17 cellular contexts compared by ENCODE assay signal in the genomic region with DNA sequence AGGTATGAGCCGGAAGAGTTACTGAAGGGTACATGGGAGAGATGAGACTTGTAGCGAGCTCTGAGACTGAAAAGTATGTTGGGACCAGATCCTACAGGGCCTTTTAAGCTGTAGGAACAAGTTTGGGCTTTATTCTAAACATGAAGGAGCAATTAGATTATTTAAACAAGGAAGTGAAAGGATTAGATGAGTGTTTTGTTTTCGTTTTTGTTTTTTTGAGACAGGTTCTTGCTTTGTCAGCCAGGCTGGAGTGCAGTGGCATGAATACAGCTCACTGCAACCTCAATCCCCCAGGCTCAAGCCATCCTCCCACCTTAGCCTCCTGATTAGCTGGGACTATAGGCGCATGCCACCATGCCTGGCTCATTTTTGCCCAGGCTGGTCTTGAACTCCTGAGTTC.
DNase-seq lines count a peak whose midpoint lies in the region; ATAC-seq and TF ChIP-seq lines count a peak whose summit lies in the region.
"Had no signal": no experiment of that assay in that cellular context is flagged by ENCODE, and none has a peak within 500 bp of the region (broad histone marks: within the 10 kb centered on the region; RNA-seq: fewer than 3 reads in every experiment).

No MANE protein-coding gene starts in this region.

- TF ChIP-seq POLR2A in esophagus muscularis mucosa (IDR thresholded peaks at IDR 0.05; ENCODE audit: low read depth) = no peak

- intact Hi-C loops in esophagus muscularis mucosa (cut with DNase I) = no loop called here

- no peak for TF ChIP-seq CTCF in esophagus muscularis mucosa (IDR thresholded peaks at IDR 0.05)

- no peaks in the 10 kb centered on the region for H3K9me3 ChIP-seq in esophagus muscularis mucosa
- H3K9me3 ChIP-seq: thyroid gland had no signal

- DNase-seq in esophagus muscularis mucosa (ENCODE audit: extremely low spot score) (peak; percentile 29), mucosa of gallbladder (ENCODE audit: low spot score) (no peak), kidney glomerular epithelial cell (lab: John Stamatoyannopoulos, UW) (no peak)
- no peak for DNase-seq in stimulated activated CD4-positive, alpha-beta T cell treated with anti-CD3 and anti-CD28 coated beads, Interleukin-12 subunit alpha, Interleukin-12 subunit beta, amount 100 ng/mL, for 4 hours
- DNase-seq: activated CD4-positive, alpha-beta memory T cell treated with anti-CD3 and anti-CD28 coated beads, Interleukin-2, amount 10 ng/mL, durations not matched to agents 7 days and 5 days; caudate nucleus; DMS 273 treated with DMSO at 0.1 percent for 48 hours; effector CD4-positive, alpha-beta T cell; NCI-H1694 treated with DMSO at 0.1 percent for 48 hours; NCI-H69; stimulated activated CD4-positive, alpha-beta T cell treated with anti-CD3 and anti-CD28 coated beads, Interleukin-4, amount 100 ng/mL, for 1 hour; thyroid gland had no signal

- ATAC-seq in GM19023 (IDR thresholded peaks at IDR 0.05; ENCODE audit: unreplicated experiment) (peak; percentile 49), GM21717 (IDR thresholded peaks at IDR 0.05; ENCODE audit: unreplicated experiment) (peak; percentile 90), HG03342 (IDR thresholded peaks at IDR 0.05; ENCODE audit: unreplicated experiment) (peak; percentile 72)
- ATAC-seq: Panc1, SK-N-SH treated with all-trans-retinoic acid at 6 μM for 48 hours had no signal

- no peaks in the 10 kb centered on the region for H3K27me3 ChIP-seq in esophagus muscularis mucosa
- H3K27me3 ChIP-seq: thyroid gland had no signal

- no peaks in the 10 kb centered on the region for H3K4me1 ChIP-seq in esophagus muscularis mucosa
- H3K4me1 ChIP-seq: thyroid gland had no signal

- WGBS in esophagus muscularis mucosa = 93% methylated on average over 4 of the region's 4 CpGs

- H3K36me3 ChIP-seq in esophagus muscularis mucosa = no peaks in the 10 kb centered on the region
- H3K36me3 ChIP-seq: thyroid gland had no signal

- no peak overlapping the region for H3K4me3 ChIP-seq in esophagus muscularis mucosa
- H3K4me3 ChIP-seq: thyroid gland had no signal

- TF ChIP-seq EP300 in esophagus muscularis mucosa (IDR thresholded peaks at IDR 0.05) = no peak

- H3K27ac ChIP-seq in esophagus muscularis mucosa (replicated peaks in 1 of 4) = no peak overlapping the region
- H3K27ac ChIP-seq: thyroid gland had no signal
